1 cellular context compared by ENCODE assay signal in the genomic region with DNA sequence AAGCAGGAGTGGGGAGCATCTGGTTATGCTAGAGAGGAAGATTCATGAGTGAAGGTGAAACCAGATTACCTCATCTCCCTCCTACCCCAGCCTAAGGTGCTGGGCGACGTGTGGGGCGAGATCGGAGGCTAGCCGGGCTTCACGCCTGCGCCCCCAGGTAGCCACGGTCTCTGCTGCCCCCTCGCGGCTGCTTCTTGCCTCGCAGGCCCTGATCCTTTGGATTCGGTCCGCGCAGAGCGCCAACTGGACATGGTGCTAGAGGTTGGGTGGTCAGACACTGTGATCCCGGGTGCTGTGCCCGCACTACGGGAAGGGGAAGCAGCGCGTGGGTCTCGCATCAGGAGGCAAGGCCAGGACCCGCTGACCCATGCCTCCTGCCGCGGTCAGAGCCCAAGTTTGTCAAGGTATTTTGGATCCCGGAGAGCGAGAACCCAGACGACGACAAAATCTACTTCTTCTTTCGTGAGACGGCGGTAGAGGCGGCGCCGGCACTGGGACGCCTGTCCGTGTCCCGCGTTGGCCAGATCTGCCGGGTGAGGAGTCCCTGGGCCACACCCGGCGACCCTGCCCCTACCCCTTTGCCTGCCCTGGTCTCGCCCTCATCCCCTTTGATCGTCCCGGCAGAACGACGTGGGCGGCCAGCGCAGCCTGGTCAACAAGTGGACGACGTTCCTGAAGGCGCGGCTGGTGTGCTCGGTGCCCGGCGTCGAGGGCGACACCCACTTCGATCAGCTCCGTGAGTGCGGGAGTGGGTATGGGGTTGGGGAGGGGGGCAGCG.
TF ChIP-seq lines count a peak whose summit lies in the region.

No MANE protein-coding gene starts in this region.

TF ChIP-seq in HepG2, 621 proteins besides CTCF, POLR2A, EP300 and RAD21 (continued from another document and continues in another):
- TF ChIP-seq, protein P1, sequence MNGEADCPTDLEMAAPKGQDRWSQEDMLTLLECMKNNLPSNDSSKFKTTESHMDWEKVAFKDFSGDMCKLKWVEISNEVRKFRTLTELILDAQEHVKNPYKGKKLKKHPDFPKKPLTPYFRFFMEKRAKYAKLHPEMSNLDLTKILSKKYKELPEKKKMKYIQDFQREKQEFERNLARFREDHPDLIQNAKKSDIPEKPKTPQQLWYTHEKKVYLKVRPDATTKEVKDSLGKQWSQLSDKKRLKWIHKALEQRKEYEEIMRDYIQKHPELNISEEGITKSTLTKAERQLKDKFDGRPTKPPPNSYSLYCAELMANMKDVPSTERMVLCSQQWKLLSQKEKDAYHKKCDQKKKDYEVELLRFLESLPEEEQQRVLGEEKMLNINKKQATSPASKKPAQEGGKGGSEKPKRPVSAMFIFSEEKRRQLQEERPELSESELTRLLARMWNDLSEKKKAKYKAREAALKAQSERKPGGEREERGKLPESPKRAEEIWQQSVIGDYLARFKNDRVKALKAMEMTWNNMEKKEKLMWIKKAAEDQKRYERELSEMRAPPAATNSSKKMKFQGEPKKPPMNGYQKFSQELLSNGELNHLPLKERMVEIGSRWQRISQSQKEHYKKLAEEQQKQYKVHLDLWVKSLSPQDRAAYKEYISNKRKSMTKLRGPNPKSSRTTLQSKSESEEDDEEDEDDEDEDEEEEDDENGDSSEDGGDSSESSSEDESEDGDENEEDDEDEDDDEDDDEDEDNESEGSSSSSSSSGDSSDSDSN (CRISPR knock-in tag; IDR thresholded peaks at IDR 0.05) = no peak; the same call in 1 of the 2 replicates
- TF ChIP-seq ZNF354B (CRISPR knock-in tag; IDR thresholded peaks at IDR 0.05) (no peak), ZBTB20 (CRISPR knock-in tag; IDR thresholded peaks at IDR 0.05; ENCODE audit: borderline replicate concordance, low read depth) (no peak), CAMTA2 (CRISPR knock-in tag; IDR thresholded peaks at IDR 0.05; ENCODE audit: borderline replicate concordance) (no peak), GABPA (IDR thresholded peaks at IDR 0.05; ENCODE audit: low read depth, low read length) (no peak), GABPA (CRISPR knock-in tag; IDR thresholded peaks at IDR 0.05; ENCODE audit: low read depth) (peak; percentile 45; the same call in 1 of the 2 replicates), ZNF572 (CRISPR knock-in tag; IDR thresholded peaks at IDR 0.05) (peak; percentile 70; the same call in 1 of the 2 replicates), NRL (CRISPR knock-in tag; IDR thresholded peaks at IDR 0.05; ENCODE audit: borderline replicate concordance) (no peak), ZNF724P (CRISPR knock-in tag; IDR thresholded peaks at IDR 0.05; ENCODE audit: borderline replicate concordance) (0 out of 2 replicates have a peak, but pooled peaks have one; percentile 43), ZNF672 (CRISPR knock-in tag; IDR thresholded peaks at IDR 0.05) (no peak), ZKSCAN5 (CRISPR knock-in tag; IDR thresholded peaks at IDR 0.05) (no peak), STAT5B (CRISPR knock-in tag; IDR thresholded peaks at IDR 0.05) (0 out of 2 replicates have a peak, but pooled peaks have one; percentile 54), SMAD3 (CRISPR knock-in tag; IDR thresholded peaks at IDR 0.05) (0 out of 2 replicates have a peak, but pooled peaks have one; percentile 63), ZBTB7A (CRISPR knock-in tag; IDR thresholded peaks at IDR 0.05) (peak; percentile 72; the same call in 1 of the 2 replicates), ZFP37 (CRISPR knock-in tag; IDR thresholded peaks at IDR 0.05; ENCODE audit: borderline replicate concordance) (no peak), TMF1 (CRISPR knock-in tag; IDR thresholded peaks at IDR 0.05; ENCODE audit: low read depth) (no peak), SRSF4 (IDR thresholded peaks at IDR 0.05; ENCODE audit: low read depth, low read length, poor library complexity, severe bottlenecking) (no peak), ZNF24 (IDR thresholded peaks at IDR 0.05) (no peak), NFIB (CRISPR knock-in tag; IDR thresholded peaks at IDR 0.05; ENCODE audit: borderline replicate concordance) (no peak), LCORL (IDR thresholded peaks at IDR 0.05) (no peak), LCORL (CRISPR knock-in tag; IDR thresholded peaks at IDR 0.05) (peak; percentile 88), HNRNPLL (IDR thresholded peaks at IDR 0.05; ENCODE audit: low read depth, low read length, poor library complexity, severe bottlenecking) (peak; percentile 37), SAFB2 (CRISPR knock-in tag; IDR thresholded peaks at IDR 0.05; ENCODE audit: borderline replicate concordance, low read depth) (no peak), SMARCC2 (IDR thresholded peaks at IDR 0.05) (no peak), ZNF713 (CRISPR knock-in tag; IDR thresholded peaks at IDR 0.05) (peak; percentile 82; the same call in 1 of the 2 replicates), BORCS8-MEF2B (CRISPR knock-in tag; IDR thresholded peaks at IDR 0.05) (no peak), TOE1 (CRISPR knock-in tag; IDR thresholded peaks at IDR 0.05) (no peak)
- TF ChIP-seq, protein P2, sequence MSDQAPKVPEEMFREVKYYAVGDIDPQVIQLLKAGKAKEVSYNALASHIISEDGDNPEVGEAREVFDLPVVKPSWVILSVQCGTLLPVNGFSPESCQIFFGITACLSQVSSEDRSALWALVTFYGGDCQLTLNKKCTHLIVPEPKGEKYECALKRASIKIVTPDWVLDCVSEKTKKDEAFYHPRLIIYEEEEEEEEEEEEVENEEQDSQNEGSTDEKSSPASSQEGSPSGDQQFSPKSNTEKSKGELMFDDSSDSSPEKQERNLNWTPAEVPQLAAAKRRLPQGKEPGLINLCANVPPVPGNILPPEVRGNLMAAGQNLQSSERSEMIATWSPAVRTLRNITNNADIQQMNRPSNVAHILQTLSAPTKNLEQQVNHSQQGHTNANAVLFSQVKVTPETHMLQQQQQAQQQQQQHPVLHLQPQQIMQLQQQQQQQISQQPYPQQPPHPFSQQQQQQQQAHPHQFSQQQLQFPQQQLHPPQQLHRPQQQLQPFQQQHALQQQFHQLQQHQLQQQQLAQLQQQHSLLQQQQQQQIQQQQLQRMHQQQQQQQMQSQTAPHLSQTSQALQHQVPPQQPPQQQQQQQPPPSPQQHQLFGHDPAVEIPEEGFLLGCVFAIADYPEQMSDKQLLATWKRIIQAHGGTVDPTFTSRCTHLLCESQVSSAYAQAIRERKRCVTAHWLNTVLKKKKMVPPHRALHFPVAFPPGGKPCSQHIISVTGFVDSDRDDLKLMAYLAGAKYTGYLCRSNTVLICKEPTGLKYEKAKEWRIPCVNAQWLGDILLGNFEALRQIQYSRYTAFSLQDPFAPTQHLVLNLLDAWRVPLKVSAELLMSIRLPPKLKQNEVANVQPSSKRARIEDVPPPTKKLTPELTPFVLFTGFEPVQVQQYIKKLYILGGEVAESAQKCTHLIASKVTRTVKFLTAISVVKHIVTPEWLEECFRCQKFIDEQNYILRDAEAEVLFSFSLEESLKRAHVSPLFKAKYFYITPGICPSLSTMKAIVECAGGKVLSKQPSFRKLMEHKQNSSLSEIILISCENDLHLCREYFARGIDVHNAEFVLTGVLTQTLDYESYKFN (CRISPR knock-in tag; conservative IDR thresholded peaks at IDR 0.05) = no peak
- TF ChIP-seq, protein P3, sequence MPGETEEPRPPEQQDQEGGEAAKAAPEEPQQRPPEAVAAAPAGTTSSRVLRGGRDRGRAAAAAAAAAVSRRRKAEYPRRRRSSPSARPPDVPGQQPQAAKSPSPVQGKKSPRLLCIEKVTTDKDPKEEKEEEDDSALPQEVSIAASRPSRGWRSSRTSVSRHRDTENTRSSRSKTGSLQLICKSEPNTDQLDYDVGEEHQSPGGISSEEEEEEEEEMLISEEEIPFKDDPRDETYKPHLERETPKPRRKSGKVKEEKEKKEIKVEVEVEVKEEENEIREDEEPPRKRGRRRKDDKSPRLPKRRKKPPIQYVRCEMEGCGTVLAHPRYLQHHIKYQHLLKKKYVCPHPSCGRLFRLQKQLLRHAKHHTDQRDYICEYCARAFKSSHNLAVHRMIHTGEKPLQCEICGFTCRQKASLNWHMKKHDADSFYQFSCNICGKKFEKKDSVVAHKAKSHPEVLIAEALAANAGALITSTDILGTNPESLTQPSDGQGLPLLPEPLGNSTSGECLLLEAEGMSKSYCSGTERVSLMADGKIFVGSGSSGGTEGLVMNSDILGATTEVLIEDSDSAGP (CRISPR knock-in tag; IDR thresholded peaks at IDR 0.05; ENCODE audit: borderline replicate concordance) = peak; percentile 67; the same call in 1 of the 2 replicates
- TF ChIP-seq, protein P4, sequence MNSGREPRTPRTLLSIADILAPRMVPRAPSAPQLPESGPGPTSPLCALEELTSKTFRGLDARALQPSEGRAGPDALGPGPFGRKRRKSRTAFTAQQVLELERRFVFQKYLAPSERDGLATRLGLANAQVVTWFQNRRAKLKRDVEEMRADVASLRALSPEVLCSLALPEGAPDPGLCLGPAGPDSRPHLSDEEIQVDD (CRISPR knock-in tag; IDR thresholded peaks at IDR 0.05; ENCODE audit: borderline replicate concordance) = no peak
- TF ChIP-seq, protein P5, sequence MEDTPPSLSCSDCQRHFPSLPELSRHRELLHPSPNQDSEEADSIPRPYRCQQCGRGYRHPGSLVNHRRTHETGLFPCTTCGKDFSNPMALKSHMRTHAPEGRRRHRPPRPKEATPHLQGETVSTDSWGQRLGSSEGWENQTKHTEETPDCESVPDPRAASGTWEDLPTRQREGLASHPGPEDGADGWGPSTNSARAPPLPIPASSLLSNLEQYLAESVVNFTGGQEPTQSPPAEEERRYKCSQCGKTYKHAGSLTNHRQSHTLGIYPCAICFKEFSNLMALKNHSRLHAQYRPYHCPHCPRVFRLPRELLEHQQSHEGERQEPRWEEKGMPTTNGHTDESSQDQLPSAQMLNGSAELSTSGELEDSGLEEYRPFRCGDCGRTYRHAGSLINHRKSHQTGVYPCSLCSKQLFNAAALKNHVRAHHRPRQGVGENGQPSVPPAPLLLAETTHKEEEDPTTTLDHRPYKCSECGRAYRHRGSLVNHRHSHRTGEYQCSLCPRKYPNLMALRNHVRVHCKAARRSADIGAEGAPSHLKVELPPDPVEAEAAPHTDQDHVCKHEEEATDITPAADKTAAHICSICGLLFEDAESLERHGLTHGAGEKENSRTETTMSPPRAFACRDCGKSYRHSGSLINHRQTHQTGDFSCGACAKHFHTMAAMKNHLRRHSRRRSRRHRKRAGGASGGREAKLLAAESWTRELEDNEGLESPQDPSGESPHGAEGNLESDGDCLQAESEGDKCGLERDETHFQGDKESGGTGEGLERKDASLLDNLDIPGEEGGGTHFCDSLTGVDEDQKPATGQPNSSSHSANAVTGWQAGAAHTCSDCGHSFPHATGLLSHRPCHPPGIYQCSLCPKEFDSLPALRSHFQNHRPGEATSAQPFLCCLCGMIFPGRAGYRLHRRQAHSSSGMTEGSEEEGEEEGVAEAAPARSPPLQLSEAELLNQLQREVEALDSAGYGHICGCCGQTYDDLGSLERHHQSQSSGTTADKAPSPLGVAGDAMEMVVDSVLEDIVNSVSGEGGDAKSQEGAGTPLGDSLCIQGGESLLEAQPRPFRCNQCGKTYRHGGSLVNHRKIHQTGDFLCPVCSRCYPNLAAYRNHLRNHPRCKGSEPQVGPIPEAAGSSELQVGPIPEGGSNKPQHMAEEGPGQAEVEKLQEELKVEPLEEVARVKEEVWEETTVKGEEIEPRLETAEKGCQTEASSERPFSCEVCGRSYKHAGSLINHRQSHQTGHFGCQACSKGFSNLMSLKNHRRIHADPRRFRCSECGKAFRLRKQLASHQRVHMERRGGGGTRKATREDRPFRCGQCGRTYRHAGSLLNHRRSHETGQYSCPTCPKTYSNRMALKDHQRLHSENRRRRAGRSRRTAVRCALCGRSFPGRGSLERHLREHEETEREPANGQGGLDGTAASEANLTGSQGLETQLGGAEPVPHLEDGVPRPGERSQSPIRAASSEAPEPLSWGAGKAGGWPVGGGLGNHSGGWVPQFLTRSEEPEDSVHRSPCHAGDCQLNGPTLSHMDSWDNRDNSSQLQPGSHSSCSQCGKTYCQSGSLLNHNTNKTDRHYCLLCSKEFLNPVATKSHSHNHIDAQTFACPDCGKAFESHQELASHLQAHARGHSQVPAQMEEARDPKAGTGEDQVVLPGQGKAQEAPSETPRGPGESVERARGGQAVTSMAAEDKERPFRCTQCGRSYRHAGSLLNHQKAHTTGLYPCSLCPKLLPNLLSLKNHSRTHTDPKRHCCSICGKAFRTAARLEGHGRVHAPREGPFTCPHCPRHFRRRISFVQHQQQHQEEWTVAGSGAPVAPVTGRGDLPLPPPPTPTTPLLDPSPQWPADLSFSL (CRISPR knock-in tag; IDR thresholded peaks at IDR 0.05) = no peak
- TF ChIP-seq, protein P6, sequence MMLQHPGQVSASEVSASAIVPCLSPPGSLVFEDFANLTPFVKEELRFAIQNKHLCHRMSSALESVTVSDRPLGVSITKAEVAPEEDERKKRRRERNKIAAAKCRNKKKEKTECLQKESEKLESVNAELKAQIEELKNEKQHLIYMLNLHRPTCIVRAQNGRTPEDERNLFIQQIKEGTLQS (CRISPR knock-in tag; IDR thresholded peaks at IDR 0.05) = peak; percentile 56; the same call in 1 of the 2 replicates
- TF ChIP-seq, protein P7, sequence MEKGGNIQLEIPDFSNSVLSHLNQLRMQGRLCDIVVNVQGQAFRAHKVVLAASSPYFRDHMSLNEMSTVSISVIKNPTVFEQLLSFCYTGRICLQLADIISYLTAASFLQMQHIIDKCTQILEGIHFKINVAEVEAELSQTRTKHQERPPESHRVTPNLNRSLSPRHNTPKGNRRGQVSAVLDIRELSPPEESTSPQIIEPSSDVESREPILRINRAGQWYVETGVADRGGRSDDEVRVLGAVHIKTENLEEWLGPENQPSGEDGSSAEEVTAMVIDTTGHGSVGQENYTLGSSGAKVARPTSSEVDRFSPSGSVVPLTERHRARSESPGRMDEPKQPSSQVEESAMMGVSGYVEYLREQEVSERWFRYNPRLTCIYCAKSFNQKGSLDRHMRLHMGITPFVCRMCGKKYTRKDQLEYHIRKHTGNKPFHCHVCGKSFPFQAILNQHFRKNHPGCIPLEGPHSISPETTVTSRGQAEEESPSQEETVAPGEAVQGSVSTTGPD (CRISPR knock-in tag; IDR thresholded peaks at IDR 0.05) = no peak
- TF ChIP-seq, protein P8, sequence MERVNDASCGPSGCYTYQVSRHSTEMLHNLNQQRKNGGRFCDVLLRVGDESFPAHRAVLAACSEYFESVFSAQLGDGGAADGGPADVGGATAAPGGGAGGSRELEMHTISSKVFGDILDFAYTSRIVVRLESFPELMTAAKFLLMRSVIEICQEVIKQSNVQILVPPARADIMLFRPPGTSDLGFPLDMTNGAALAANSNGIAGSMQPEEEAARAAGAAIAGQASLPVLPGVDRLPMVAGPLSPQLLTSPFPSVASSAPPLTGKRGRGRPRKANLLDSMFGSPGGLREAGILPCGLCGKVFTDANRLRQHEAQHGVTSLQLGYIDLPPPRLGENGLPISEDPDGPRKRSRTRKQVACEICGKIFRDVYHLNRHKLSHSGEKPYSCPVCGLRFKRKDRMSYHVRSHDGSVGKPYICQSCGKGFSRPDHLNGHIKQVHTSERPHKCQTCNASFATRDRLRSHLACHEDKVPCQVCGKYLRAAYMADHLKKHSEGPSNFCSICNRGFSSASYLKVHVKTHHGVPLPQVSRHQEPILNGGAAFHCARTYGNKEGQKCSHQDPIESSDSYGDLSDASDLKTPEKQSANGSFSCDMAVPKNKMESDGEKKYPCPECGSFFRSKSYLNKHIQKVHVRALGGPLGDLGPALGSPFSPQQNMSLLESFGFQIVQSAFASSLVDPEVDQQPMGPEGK (CRISPR knock-in tag; IDR thresholded peaks at IDR 0.05) = peak; percentile 91
- TF ChIP-seq, protein P9, sequence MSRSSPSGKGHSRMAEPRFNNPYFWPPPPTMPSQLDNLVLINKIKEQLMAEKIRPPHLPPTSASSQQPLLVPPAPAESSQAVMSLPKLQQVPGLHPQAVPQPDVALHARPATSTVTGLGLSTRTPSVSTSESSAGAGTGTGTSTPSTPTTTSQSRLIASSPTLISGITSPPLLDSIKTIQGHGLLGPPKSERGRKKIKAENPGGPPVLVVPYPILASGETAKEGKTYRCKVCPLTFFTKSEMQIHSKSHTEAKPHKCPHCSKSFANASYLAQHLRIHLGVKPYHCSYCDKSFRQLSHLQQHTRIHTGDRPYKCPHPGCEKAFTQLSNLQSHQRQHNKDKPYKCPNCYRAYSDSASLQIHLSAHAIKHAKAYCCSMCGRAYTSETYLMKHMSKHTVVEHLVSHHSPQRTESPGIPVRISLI (CRISPR knock-in tag; IDR thresholded peaks at IDR 0.05; ENCODE audit: borderline replicate concordance) = no peak
